Comparison of ENCODE assay signal across 23 cellular contexts in the genomic region with DNA sequence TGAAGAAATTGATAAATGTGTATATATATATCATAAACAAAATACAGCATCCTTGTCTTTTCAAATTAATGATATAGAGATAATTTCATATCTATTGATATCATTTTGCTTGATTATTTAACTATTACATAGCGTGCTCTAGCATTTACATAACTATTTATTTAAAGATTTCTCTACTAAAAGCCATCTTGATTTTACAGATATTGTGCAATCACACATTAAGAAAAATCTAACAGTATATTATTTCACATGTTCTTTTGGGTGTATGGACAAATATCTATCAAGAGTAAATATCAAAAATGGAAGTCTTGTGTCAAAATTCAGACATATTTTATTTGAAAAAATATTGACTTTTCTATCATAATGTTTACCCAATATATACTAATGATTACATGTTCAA.
"Had no signal": no experiment of that assay in that cellular context is flagged by ENCODE, and none has a peak within 500 bp of the region (broad histone marks: within the 10 kb centered on the region; RNA-seq: fewer than 3 reads in every experiment).

No MANE protein-coding gene starts in this region.

- DNase-seq: MV-4-11, NCI-H1048, NCI-H1105, NCI-H1417, NCI-H1436 treated with DMSO at 0.1 percent for 48 hours, NCI-H1694, NCI-H187 treated with DMSO at 0.1 percent for 48 hours, NCI-H2029 treated with DMSO at 0.1 percent for 48 hours, NCI-H2171 treated with DMSO at 0.1 percent for 48 hours, NCI-H345, NCI-H524, NCI-H526 treated with DMSO at 0.1 percent for 48 hours, NCI-H748 treated with DMSO at 0.1 percent for 48 hours, PC-3, SHP77, SK-N-SH, SW 1271, T-cell had no signal

- ATAC-seq: Panc1, PC-3, T-cell had no signal

- H3K9me3 ChIP-seq: SK-N-SH had no signal

- FAIRE-seq: HTR-8/SVneo had no signal

- H3K4me2 ChIP-seq: KMS-11, SK-N-SH had no signal

- H3K27ac ChIP-seq: HL-60, KMS-11, RWPE1 had no signal

- H3K9ac ChIP-seq: KMS-11, SK-N-SH had no signal
